24 cellular contexts compared by ENCODE assay signal in genomic region chr1:90944006-90944405, GRCh38.
"Had no signal": no experiment of that assay in that cellular context is flagged by ENCODE, and none has a peak within 500 bp of the region (broad histone marks: within the 10 kb centered on the region; RNA-seq: fewer than 3 reads in every experiment).

No MANE protein-coding gene starts in this region.

- H3K36me3 ChIP-seq: ovary, uterus had no signal

- H3K27me3 Mint-ChIP-seq: effector memory CD8-positive, alpha-beta T cell; naive thymus-derived CD4-positive, alpha-beta T cell; stimulated activated naive B cell treated with anti-CD40 and anti-IgM and Interleukin-4, amounts not matched to agents 10 μg/mL and 1 μg/mL and 100 μg/mL, for 72 hours; stimulated activated naive CD8-positive, alpha-beta T cell treated with anti-CD3 and anti-CD28 coated beads, Interleukin-15, Interleukin-2, amounts not matched to agents 100 ng/mL and 50 ng/mL, for 24 hours had no signal

- H3K27ac ChIP-seq: ovary, psoas muscle, right lobe of liver, thoracic aorta, transverse colon, upper lobe of right lung, uterus had no signal

- H3K4me1 ChIP-seq: right lobe of liver, uterus had no signal

- FAIRE-seq: frontal cortex, small intestine had no signal

- ATAC-seq: effector memory CD8-positive, alpha-beta T cell; left lobe of liver; naive thymus-derived CD4-positive, alpha-beta T cell; psoas muscle; right lobe of liver; stimulated activated naive B cell treated with anti-CD40 and anti-IgM and Interleukin-4, amounts not matched to agents 10 μg/mL and 1 μg/mL and 100 μg/mL, for 72 hours; upper lobe of right lung had no signal

- H3K4me1 Mint-ChIP-seq: nephron progenitor cell had no signal

- DNase-seq: cortex of kidney; effector memory CD8-positive, alpha-beta T cell; head of caudate nucleus; kidney; mesenchymal stem cell; midbrain; naive thymus-derived CD4-positive, alpha-beta T cell; nephron progenitor cell; occipital lobe; ovary; posterior cingulate gyrus; psoas muscle; right lobe of liver; small intestine; stimulated activated CD4-positive, alpha-beta T cell treated with anti-CD3 and anti-CD28 coated beads, Interleukin-15, amount 100 ng/mL, for 24 hours; stimulated activated CD4-positive, alpha-beta T cell treated with anti-CD3 and anti-CD28 coated beads, Interleukin-2, amount 100 ng/mL, for 48 hours; stimulated activated naive B cell treated with anti-CD40 and anti-IgM and Interleukin-4, amounts not matched to agents 10 μg/mL and 1 μg/mL and 100 μg/mL, for 72 hours; transverse colon; upper lobe of right lung; uterus had no signal

- H3K27ac Mint-ChIP-seq: nephron progenitor cell; stimulated activated naive B cell treated with anti-CD40 and anti-IgM and Interleukin-4, amounts not matched to agents 10 μg/mL and 1 μg/mL and 100 μg/mL, for 72 hours; stimulated activated naive CD8-positive, alpha-beta T cell treated with anti-CD3 and anti-CD28 coated beads, Interleukin-15, Interleukin-2, amounts not matched to agents 100 ng/mL and 50 ng/mL, for 24 hours had no signal

- H3K4me3 ChIP-seq: ovary, psoas muscle, right lobe of liver, thoracic aorta, transverse colon, upper lobe of right lung, uterus had no signal

- H3K9me3 ChIP-seq: ovary, psoas muscle, right lobe of liver, thoracic aorta, transverse colon, upper lobe of right lung, uterus had no signal

- H3K4me3 Mint-ChIP-seq: effector memory CD8-positive, alpha-beta T cell; naive thymus-derived CD4-positive, alpha-beta T cell; nephron progenitor cell; stimulated activated naive B cell treated with anti-CD40 and anti-IgM and Interleukin-4, amounts not matched to agents 10 μg/mL and 1 μg/mL and 100 μg/mL, for 72 hours; stimulated activated naive CD8-positive, alpha-beta T cell treated with anti-CD3 and anti-CD28 coated beads, Interleukin-15, Interleukin-2, amounts not matched to agents 100 ng/mL and 50 ng/mL, for 24 hours had no signal

- H3K9me3 Mint-ChIP-seq: effector memory CD8-positive, alpha-beta T cell; nephron progenitor cell; stimulated activated naive CD8-positive, alpha-beta T cell treated with anti-CD3 and anti-CD28 coated beads, Interleukin-15, Interleukin-2, amounts not matched to agents 100 ng/mL and 50 ng/mL, for 24 hours had no signal

- H3K27me3 ChIP-seq: ovary, right lobe of liver, transverse colon, upper lobe of right lung, uterus had no signal
